ENCODE assay signal across 8 cellular contexts in the genomic region with DNA sequence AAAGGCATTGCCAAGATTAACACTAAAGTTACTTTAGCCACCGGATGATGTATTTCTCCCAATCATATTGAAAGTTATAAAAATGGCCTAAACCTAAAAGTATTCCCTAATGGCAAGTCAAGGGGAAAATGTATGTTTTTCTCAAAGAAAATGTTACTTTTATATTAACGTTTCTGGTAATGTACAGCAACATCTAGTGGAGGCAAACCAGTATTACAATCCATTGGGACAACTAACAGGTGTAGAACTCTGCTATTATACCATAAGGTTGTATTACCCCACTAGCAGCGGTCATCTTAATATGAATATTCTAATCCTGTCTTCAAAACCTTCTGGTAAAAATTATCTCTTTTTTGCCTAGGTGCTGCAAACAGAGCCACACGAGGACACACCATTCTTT.
DNase-seq lines count a peak whose midpoint lies in the region; ATAC-seq and TF ChIP-seq lines count a peak whose summit lies in the region.

No MANE protein-coding gene starts in this region.

- TF ChIP-seq CTCF in nephron (IDR thresholded peaks at IDR 0.05; ENCODE audit: unreplicated experiment in 3 of 3) = peak; percentile 44 to 53 (median 47)

- H3K9me3 Mint-ChIP-seq in nephron = peaks cover 18% of the 10 kb centered on the region

- ATAC-seq in GM19397 (IDR thresholded peaks at IDR 0.05; ENCODE audit: unreplicated experiment) (no peak), GM19035 (IDR thresholded peaks at IDR 0.05; ENCODE audit: unreplicated experiment) (no peak)

- H3K36me3 Mint-ChIP-seq in nephron (ENCODE audit: low read depth) = no peaks in the 10 kb centered on the region

- DNase-seq in EL (peak; percentile 30), NCI-H146 treated with DMSO at 0.1 percent for 48 hours (lab: John Stamatoyannopoulos, UW; ENCODE audit: unreplicated experiment) (peak; percentile 27), dedifferentiated amniotic fluid mesenchymal stem cell (ENCODE audit: extremely low spot score) (peak; percentile 49), NCI-H2081 treated with DMSO at 0.1 percent for 48 hours (lab: John Stamatoyannopoulos, UW) (no peak)
- no peak for DNase-seq in activated T-cell treated with anti-CD3 and anti-CD28 coated beads, Interleukin-2, amount 50 U/mL, for 1 hour

- peaks cover 4% of the 10 kb centered on the region for H3K27me3 Mint-ChIP-seq in nephron (ENCODE audit: low read depth)

- H3K4me1 Mint-ChIP-seq in nephron = peaks cover 17% of the 10 kb centered on the region

- no peak overlapping the region for H3K4me3 Mint-ChIP-seq in nephron

- peak overlapping the region in 1 of 3 experiments; percentile 70 for H3K27ac Mint-ChIP-seq in nephron

Comparison
In these comparisons a context has a peak if more than half of its experiments do, and no peak if none do; other contexts are left out.
1. DNase-seq: peak in EL (single experiment), NCI-H146 treated with DMSO at 0.1 percent for 48 hours (single experiment) and dedifferentiated amniotic fluid mesenchymal stem cell (single experiment); none in activated T-cell treated with anti-CD3 and anti-CD28 coated beads, Interleukin-2, amount 50 U/mL, for 1 hour (single experiment) and NCI-H2081 treated with DMSO at 0.1 percent for 48 hours (single experiment).